In genomic region chr17:48961516-48962233, GRCh38 we compare ENCODE assay signal across 13 cellular contexts. TPM values are rescaled to one million over a fixed set of nuclear protein-coding genes. Genes with fewer than 3 reads are reported as not detected.
A peak's percentile ranks its signal among the peaks of the same experiment; 100 is the strongest.
DNase-seq lines count a peak whose midpoint lies in the region; ATAC-seq and TF ChIP-seq lines count a peak whose summit lies in the region.
"Had no signal": no experiment of that assay in that cellular context is flagged by ENCODE, and none has a peak within 500 bp of the region (broad histone marks: within the 10 kb centered on the region; RNA-seq: fewer than 3 reads in every experiment).

No MANE protein-coding gene starts in this region.

- H3K27me3 ChIP-seq in HUES6 (ENCODE audit: control insufficient read depth, insufficient read depth, low read length), result no peaks in the 10 kb centered on the region
- no peaks in the 10 kb centered on the region for H3K27me3 ChIP-seq in ovary

- WGBS in ovary, 3 donors, result 14 to 17% (median 15%) methylated on average over 10 of the region's 10 CpGs

- intact Hi-C loops in ovary (cut with DNase I), result no loop called here

- H3K4me1 ChIP-seq in HUES6 (ENCODE audit: control insufficient read depth, insufficient read depth, low read length), result peaks cover 28% of the 10 kb centered on the region
- H3K4me1 ChIP-seq in ovary (ENCODE audit: insufficient read depth), result no peaks in the 10 kb centered on the region
- H3K4me1 ChIP-seq: BLaER1 treated with 17β-estradiol and CSF1 and Interleukin-3, amounts not matched to agents 10 nM and 100 nM had no signal

- H3K4me3 ChIP-seq in AG10803 (ENCODE audit: low read length), result no peak overlapping the region
- peak overlapping the region; percentile 32 for H3K4me3 ChIP-seq in HUES6 (ENCODE audit: low read depth, low read length)
- H3K4me3 ChIP-seq in ovary, result no peak overlapping the region
- H3K4me3 ChIP-seq: BLaER1 treated with 17β-estradiol and CSF1 and Interleukin-3, amounts not matched to agents 10 nM and 100 nM had no signal

- H3K36me3 ChIP-seq in HUES6 (ENCODE audit: control insufficient read depth, insufficient read depth, low read length) (no peaks in the 10 kb centered on the region), ovary (no peaks in the 10 kb centered on the region)
- H3K36me3 ChIP-seq: BLaER1 treated with 17β-estradiol and CSF1 and Interleukin-3, amounts not matched to agents 10 nM and 100 nM had no signal

- peak; percentile 50 for DNase-seq in AG10803 (ENCODE audit: low read depth)
- DNase-seq in astrocyte of the hippocampus (ENCODE audit: low read depth, low spot score), result peak; percentile 81
- peak; percentile 96 for DNase-seq in islet precursor cell
- DNase-seq in GDM1 (lab: John Stamatoyannopoulos, UW), result no peak
- no peak for DNase-seq in NCI-H524 (lab: John Stamatoyannopoulos, UW)
- DNase-seq in ovary, result no peak
- DNase-seq: activated CD4-positive, alpha-beta T cell treated with anti-CD3 and anti-CD28 coated beads for 48 hours; activated naive CD8-positive, alpha-beta T cell treated with anti-CD3 and anti-CD28 coated beads for 36 hours; naive B cell; NCI-H1092 treated with DMSO at 0.1 percent for 48 hours had no signal

- no peak for TF ChIP-seq CTCF in AG10803 (conservative IDR thresholded peaks at IDR 0.05; ENCODE audit: low read length)
- no peak for TF ChIP-seq CTCF in ovary (IDR thresholded peaks at IDR 0.05)

- TF ChIP-seq POLR2A in ovary (IDR thresholded peaks at IDR 0.05), result no peak

- H3K27ac ChIP-seq in HUES6 (ENCODE audit: low read depth, low read length), result no peak overlapping the region
- no peak overlapping the region for H3K27ac ChIP-seq in ovary
- H3K27ac ChIP-seq: BLaER1 treated with 17β-estradiol and CSF1 and Interleukin-3, amounts not matched to agents 10 nM and 100 nM had no signal

- no peaks in the 10 kb centered on the region for H3K9me3 ChIP-seq in HUES6 (ENCODE audit: control insufficient read depth, insufficient read depth, low read depth, low read length)
- no peaks in the 10 kb centered on the region for H3K9me3 ChIP-seq in ovary
- H3K9me3 ChIP-seq: BLaER1 treated with 17β-estradiol and CSF1 and Interleukin-3, amounts not matched to agents 10 nM and 100 nM had no signal

- no peak for ATAC-seq in HG02763 (IDR thresholded peaks at IDR 0.05; ENCODE audit: unreplicated experiment)

- TF ChIP-seq EP300 in ovary (IDR thresholded peaks at IDR 0.05), result no peak

- no peak overlapping the region for H3K9ac ChIP-seq in HUES6 (ENCODE audit: low read length)
- H3K9ac ChIP-seq: BLaER1 treated with 17β-estradiol and CSF1 and Interleukin-3, amounts not matched to agents 10 nM and 100 nM had no signal

RNA-seq across cellular contexts. Expression of gene GIP, which starts 6.7 kb away (rescaled TPM):
- total RNA-seq in ovary, result not detected
- not detected for polyA plus RNA-seq in ovary
- total RNA-seq: activated naive CD8-positive, alpha-beta T cell treated with anti-CD3 and anti-CD28 coated beads for 36 hours had no signal

RNA-seq across cellular contexts. Expression of gene SNF8, which starts 17.0 kb away (rescaled TPM):
- 10 to 100 TPM; 41.0 to 94.2 (median 66.7) TPM for total RNA-seq in ovary
- polyA plus RNA-seq in ovary, result 10 to 100 TPM; 65.0 to 73.1 TPM

RNA-seq across cellular contexts. Expression of gene IGF2BP1, which starts 35.5 kb away (rescaled TPM):
- 1 to 10 TPM in 1 of 7 donors, not detected in 6; 1.0 TPM for total RNA-seq in ovary
- polyA plus RNA-seq in ovary, result under 1 TPM in 1 of 2 donors, not detected in 1; 0.12 TPM

RNA-seq across cellular contexts. Expression of gene UBE2Z, which starts 53.5 kb away (rescaled TPM):
- total RNA-seq in ovary, result 10 to 100 TPM; 32.0 to 62.1 (median 58.2) TPM
- polyA plus RNA-seq in ovary, result 10 to 100 TPM; 40.1 to 93.4 TPM

Comparison
In these comparisons a context has a peak if more than half of its experiments do, and no peak if none do; other contexts are left out.
1. DNase-seq: peak in AG10803 (single experiment), astrocyte of the hippocampus (single experiment) and islet precursor cell (single experiment); none in GDM1 (single experiment), NCI-H524 (0 of 2) and ovary (0 of 5).